Comparison of ENCODE assay signal across 18 cellular contexts in the genomic region with DNA sequence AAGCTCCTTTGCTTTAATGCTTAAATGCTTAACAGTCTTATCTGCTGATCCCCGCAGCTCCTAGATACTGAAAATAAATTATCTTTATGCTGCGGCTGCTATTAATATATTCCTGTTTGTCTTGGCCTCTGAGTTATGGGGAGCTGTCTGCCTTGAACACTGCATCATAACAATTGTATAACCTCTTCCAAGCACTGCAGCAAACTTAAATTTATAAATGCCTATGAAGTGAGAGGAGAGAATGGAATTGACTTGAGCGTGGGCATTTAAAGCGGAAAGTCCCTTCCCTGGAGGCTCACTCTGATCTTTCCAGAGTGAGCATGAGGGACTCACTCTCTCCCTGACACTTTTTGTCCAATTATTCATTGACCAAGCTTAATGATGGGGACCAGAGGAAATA.
"Had no signal": no experiment of that assay in that cellular context is flagged by ENCODE, and none has a peak within 500 bp of the region (broad histone marks: within the 10 kb centered on the region; RNA-seq: fewer than 3 reads in every experiment).

No MANE protein-coding gene starts in this region.

- H3K9me3 ChIP-seq: lower lobe of right lung, thoracic aorta had no signal

- DNase-seq: activated CD4-positive, alpha-beta T cell treated with anti-CD3 and anti-CD28 coated beads, Interleukin-2, amount 50 U/mL, for 1 hour; activated CD8-positive, alpha-beta memory T cell treated with anti-CD3 and anti-CD28 coated beads, Interleukin-2, amount 50 U/mL, for 48 hours; activated effector memory CD4-positive, alpha-beta T cell treated with Interleukin-2 at 50 U/mL for 16 hours; activated naive CD4-positive, alpha-beta T cell treated with anti-CD3 and anti-CD28 coated beads, Interleukin-2, amount 10 ng/mL, durations not matched to agents 7 days and 5 days; activated naive CD8-positive, alpha-beta T cell treated with anti-CD3 and anti-CD28 coated beads, Interleukin-2, amount 50 U/mL, for 24 hours; activated T-cell treated with anti-CD3 and anti-CD28 coated beads, Interleukin-2, amount 50 U/mL, for 48 hours; aorta; cortex of kidney; effector CD4-positive, alpha-beta T cell; lower lobe of right lung; occipital lobe; stimulated activated CD4-positive, alpha-beta T cell treated with anti-CD3 and anti-CD28 coated beads, Interleukin-4, amount 100 ng/mL, for 4 hours; T-cell; T-helper 9 cell had no signal

- ATAC-seq: activated naive CD8-positive, alpha-beta T cell treated with anti-CD3 and anti-CD28 coated beads, Interleukin-2, amount 50 U/mL, for 24 hours; esophagus mucosa; lower lobe of right lung; stimulated activated memory B cell treated with anti-CD40 and anti-IgM and Interleukin-4, amounts not matched to agents 10 μg/mL and 1 μg/mL and 100 μg/mL, for 72 hours; T-cell had no signal

- H3K4me3 ChIP-seq: lower lobe of right lung, skin epidermis, thoracic aorta had no signal

- H3K27ac ChIP-seq: lower lobe of right lung, skin epidermis, thoracic aorta had no signal

- H3K36me3 ChIP-seq: lower lobe of right lung, thoracic aorta had no signal

- H3K4me1 ChIP-seq: lower lobe of right lung had no signal
